ENCODE assay signal across 1 cellular context in genomic region chr3:35864871-35865270, GRCh38.
TF ChIP-seq lines count a peak whose summit lies in the region.

No MANE protein-coding gene starts in this region.

TF ChIP-seq in H1, 55 proteins besides CTCF, POLR2A, EP300 and RAD21:
- TF ChIP-seq SP2 (IDR thresholded peaks at IDR 0.05; ENCODE audit: low read length), result no peak
- TF ChIP-seq TAF7 (optimal IDR thresholded peaks at IDR 0.05; ENCODE audit: borderline replicate concordance, low read depth, low read length), result no peak
- TF ChIP-seq SP4 (IDR thresholded peaks at IDR 0.05; ENCODE audit: low read length), result no peak
- no peak for TF ChIP-seq SIRT6 (IDR thresholded peaks at IDR 0.05; ENCODE audit: low read length)
- no peak for TF ChIP-seq BRCA1 (IDR thresholded peaks at IDR 0.05; ENCODE audit: low read depth, low read length)
- TF ChIP-seq USF2 (IDR thresholded peaks at IDR 0.05; ENCODE audit: low read length), result no peak
- TF ChIP-seq KDM5A (IDR thresholded peaks at IDR 0.05; ENCODE audit: low read length), result no peak
- TF ChIP-seq NRF1 (IDR thresholded peaks at IDR 0.05; ENCODE audit: low read depth, low read length), result no peak
- TF ChIP-seq BACH1 (IDR thresholded peaks at IDR 0.05; ENCODE audit: low read length), result no peak
- no peak for TF ChIP-seq SIX5 (IDR thresholded peaks at IDR 0.05; ENCODE audit: low read depth, low read length)
- no peak for TF ChIP-seq GABPA (IDR thresholded peaks at IDR 0.05; ENCODE audit: borderline replicate concordance, insufficient read depth, low read length)
- no peak for TF ChIP-seq FOSL1 (IDR thresholded peaks at IDR 0.05; ENCODE audit: insufficient read depth, low read depth, low read length)
- no peak for TF ChIP-seq ATF2 (IDR thresholded peaks at IDR 0.05; ENCODE audit: low read length)
- no peak for TF ChIP-seq SAP30 (IDR thresholded peaks at IDR 0.05; ENCODE audit: insufficient read depth, insufficient replicate concordance, low read length)
- TF ChIP-seq GTF2F1 (IDR thresholded peaks at IDR 0.05; ENCODE audit: borderline replicate concordance, low read depth, low read length), result no peak
- no peak for TF ChIP-seq RXRA (IDR thresholded peaks at IDR 0.05; ENCODE audit: insufficient read depth, low read depth, low read length)
TF ChIP-seq in H1: peak in this region for 0.
